29 cellular contexts compared by ENCODE assay signal in the genomic region with DNA sequence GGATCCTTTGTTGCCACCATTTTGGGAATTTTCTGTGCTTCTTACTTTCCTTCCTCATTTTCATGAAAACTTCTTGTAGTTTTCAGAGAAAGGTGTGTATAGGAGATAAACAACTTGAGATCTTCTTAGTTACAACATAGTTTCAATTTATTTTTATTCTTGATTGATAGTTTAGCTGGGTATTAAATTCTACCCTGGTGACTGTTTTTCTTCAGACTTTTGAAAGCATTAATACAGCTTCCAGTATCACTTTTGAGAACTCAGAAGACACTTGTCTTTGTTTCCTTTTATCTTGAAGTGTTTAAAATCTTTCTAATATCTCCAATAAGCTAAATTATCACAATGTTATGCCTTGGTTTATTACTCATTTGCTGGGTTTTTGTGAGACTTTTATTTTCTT.
"Had no signal": no experiment of that assay in that cellular context is flagged by ENCODE, and none has a peak within 500 bp of the region (broad histone marks: within the 10 kb centered on the region; RNA-seq: fewer than 3 reads in every experiment).

No MANE protein-coding gene starts in this region.

- H3K27ac ChIP-seq: stomach, suprapubic skin, testis, thoracic aorta, thyroid gland, tibial artery, tibial nerve, transverse colon, upper lobe of left lung, upper lobe of right lung, uterus, vagina had no signal

- H3K36me3 Mint-ChIP-seq: stimulated activated effector memory CD8-positive, alpha-beta T cell treated with anti-CD3 and anti-CD28 coated beads, Interleukin-12 subunit alpha, Interleukin-12 subunit beta, amount 100 ng/mL, for 72 hours; stimulated activated memory B cell treated with anti-CD40 and anti-IgM and Interleukin-4, amounts not matched to agents 10 μg/mL and 1 μg/mL and 100 μg/mL, for 72 hours; type B pancreatic cell had no signal

- H3K27ac Mint-ChIP-seq: stimulated activated effector memory CD8-positive, alpha-beta T cell treated with anti-CD3 and anti-CD28 coated beads, Interleukin-12 subunit alpha, Interleukin-12 subunit beta, amount 100 ng/mL, for 72 hours; stimulated activated memory B cell treated with anti-CD40 and anti-IgM and Interleukin-4, amounts not matched to agents 10 μg/mL and 1 μg/mL and 100 μg/mL, for 72 hours; stimulated activated naive B cell treated with anti-CD40 and anti-IgM and Interleukin-4, amounts not matched to agents 10 μg/mL and 1 μg/mL and 100 μg/mL, for 72 hours; stimulated activated naive CD8-positive, alpha-beta T cell treated with anti-CD3 and anti-CD28 coated beads, Interleukin-15, amount 100 ng/mL, for 72 hours; stimulated activated naive CD8-positive, alpha-beta T cell treated with anti-CD3 and anti-CD28 coated beads, Interleukin-15, Interleukin-2, amounts not matched to agents 100 ng/mL and 50 ng/mL, for 24 hours; type B pancreatic cell had no signal

- H3K4me1 Mint-ChIP-seq: stimulated activated effector memory CD8-positive, alpha-beta T cell treated with anti-CD3 and anti-CD28 coated beads, Interleukin-12 subunit alpha, Interleukin-12 subunit beta, amount 100 ng/mL, for 72 hours; stimulated activated memory B cell treated with anti-CD40 and anti-IgM and Interleukin-4, amounts not matched to agents 10 μg/mL and 1 μg/mL and 100 μg/mL, for 72 hours; stimulated activated naive B cell treated with anti-CD40 and anti-IgM and Interleukin-4, amounts not matched to agents 10 μg/mL and 1 μg/mL and 100 μg/mL, for 72 hours; stimulated activated naive CD8-positive, alpha-beta T cell treated with anti-CD3 and anti-CD28 coated beads, Interleukin-15, amount 100 ng/mL, for 72 hours had no signal

- H3K4me3 Mint-ChIP-seq: stimulated activated effector memory CD8-positive, alpha-beta T cell treated with anti-CD3 and anti-CD28 coated beads, Interleukin-12 subunit alpha, Interleukin-12 subunit beta, amount 100 ng/mL, for 72 hours; stimulated activated memory B cell treated with anti-CD40 and anti-IgM and Interleukin-4, amounts not matched to agents 10 μg/mL and 1 μg/mL and 100 μg/mL, for 72 hours; stimulated activated naive B cell treated with anti-CD40 and anti-IgM and Interleukin-4, amounts not matched to agents 10 μg/mL and 1 μg/mL and 100 μg/mL, for 72 hours; stimulated activated naive CD8-positive, alpha-beta T cell treated with anti-CD3 and anti-CD28 coated beads, Interleukin-15, amount 100 ng/mL, for 72 hours; stimulated activated naive CD8-positive, alpha-beta T cell treated with anti-CD3 and anti-CD28 coated beads, Interleukin-15, Interleukin-2, amounts not matched to agents 100 ng/mL and 50 ng/mL, for 24 hours; type B pancreatic cell had no signal

- H3K4me1 ChIP-seq: stomach, suprapubic skin, testis, thyroid gland, tibial nerve, transverse colon, upper lobe of left lung, upper lobe of right lung, uterus, vagina had no signal

- DNase-seq: stimulated activated CD4-positive, alpha-beta T cell treated with anti-CD3 and anti-CD28 coated beads, Interleukin-2, amount 100 ng/mL, for 48 hours; stimulated activated CD4-positive, alpha-beta T cell treated with anti-CD3 and anti-CD28 coated beads, Interleukin-4, amount 100 ng/mL, for 1 hour; stimulated activated CD4-positive, alpha-beta T cell treated with anti-CD3 and anti-CD28 coated beads, Interleukin-4, amount 100 ng/mL, for 24 hours; stimulated activated CD4-positive, alpha-beta T cell treated with anti-CD3 and anti-CD28 coated beads, Interleukin-4, amount 100 ng/mL, for 4 hours; stimulated activated CD8-positive, alpha-beta memory T cell treated with anti-CD3 and anti-CD28 coated beads, Interleukin-4, amount 100 ng/mL, for 48 hours; stimulated activated naive B cell treated with anti-CD40 and anti-IgM and Interleukin-4, amounts not matched to agents 10 μg/mL and 1 μg/mL and 100 μg/mL, for 72 hours; stimulated activated naive CD4-positive, alpha-beta T cell; stimulated activated naive CD4-positive, alpha-beta T cell treated with Interleukin-2 at 50 U/mL for 16 hours; stimulated activated naive CD8-positive, alpha-beta T cell treated with anti-CD3 and anti-CD28 coated beads, Interleukin-15, amount 100 ng/mL, for 72 hours; stimulated activated naive CD8-positive, alpha-beta T cell treated with anti-CD3 and anti-CD28 coated beads, Interleukin-15, Interleukin-2, amounts not matched to agents 100 U/mL and 50 U/mL, for 24 hours; stomach; substantia nigra; testis; thyroid gland; tibial artery; transverse colon; trophoblast cell; upper lobe of left lung; upper lobe of right lung; uterus had no signal

- H3K27me3 Mint-ChIP-seq: stimulated activated memory B cell treated with anti-CD40 and anti-IgM and Interleukin-4, amounts not matched to agents 10 μg/mL and 1 μg/mL and 100 μg/mL, for 72 hours; stimulated activated naive B cell treated with anti-CD40 and anti-IgM and Interleukin-4, amounts not matched to agents 10 μg/mL and 1 μg/mL and 100 μg/mL, for 72 hours; stimulated activated naive CD8-positive, alpha-beta T cell treated with anti-CD3 and anti-CD28 coated beads, Interleukin-15, amount 100 ng/mL, for 72 hours; type B pancreatic cell had no signal

- H3K36me3 ChIP-seq: stomach, suprapubic skin, thoracic aorta, thyroid gland, tibial artery, tibial nerve, transverse colon, upper lobe of left lung, upper lobe of right lung, uterus, vagina had no signal

- ATAC-seq: stimulated activated effector memory CD8-positive, alpha-beta T cell treated with anti-CD3 and anti-CD28 coated beads, Interleukin-12 subunit alpha, Interleukin-12 subunit beta, amount 100 ng/mL, for 72 hours; stimulated activated memory B cell treated with anti-CD40 and anti-IgM and Interleukin-4, amounts not matched to agents 10 μg/mL and 1 μg/mL and 100 μg/mL, for 72 hours; stimulated activated naive B cell treated with anti-CD40 and anti-IgM and Interleukin-4, amounts not matched to agents 10 μg/mL and 1 μg/mL and 100 μg/mL, for 72 hours; stimulated activated naive CD8-positive, alpha-beta T cell treated with anti-CD3 and anti-CD28 coated beads, Interleukin-15, amount 100 ng/mL, for 72 hours; stimulated activated naive CD8-positive, alpha-beta T cell treated with anti-CD3 and anti-CD28 coated beads, Interleukin-15, Interleukin-2, amounts not matched to agents 100 U/mL and 50 U/mL, for 24 hours; upper lobe of right lung had no signal

- H3K9me3 Mint-ChIP-seq: type B pancreatic cell had no signal

- H3K27me3 ChIP-seq: stomach, suprapubic skin, testis, thyroid gland, tibial artery, tibial nerve, transverse colon, upper lobe of left lung, upper lobe of right lung, uterus, vagina had no signal

- FAIRE-seq: urothelium cell line had no signal

- H3K9me3 ChIP-seq: testis, thyroid gland, upper lobe of right lung, uterus, vagina had no signal

- H3K4me3 ChIP-seq: stomach, suprapubic skin, testis, thoracic aorta, thyroid gland, tibial artery, tibial nerve, transverse colon, upper lobe of left lung, upper lobe of right lung, uterus, vagina had no signal
